10 cellular contexts compared by ENCODE assay signal in the genomic region with DNA sequence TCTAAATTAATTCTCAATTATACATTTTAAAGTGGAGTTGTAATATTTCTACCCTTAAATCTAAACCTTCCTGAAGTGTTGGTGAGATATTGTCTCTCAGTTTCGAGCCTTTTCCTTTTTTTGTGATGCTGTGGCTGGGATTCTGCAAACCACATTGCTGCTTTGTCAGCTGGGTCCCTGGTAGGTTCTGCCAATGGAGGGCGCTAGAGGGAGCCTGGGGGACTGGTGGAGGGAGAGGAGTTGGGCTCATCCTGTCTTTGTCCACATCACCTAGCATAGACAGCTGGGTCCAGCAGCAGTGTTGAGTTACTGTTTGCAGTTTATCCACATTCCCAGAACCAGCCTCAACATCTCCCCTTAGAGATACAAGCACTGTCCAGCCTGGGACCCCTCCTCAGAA. TPM values are rescaled to one million over a fixed set of nuclear protein-coding genes. Genes with fewer than 3 reads are reported as not detected.
DNase-seq lines count a peak whose midpoint lies in the region; ATAC-seq, FAIRE-seq and TF ChIP-seq lines count a peak whose summit lies in the region.
"Had no signal": no experiment of that assay in that cellular context is flagged by ENCODE, and none has a peak within 500 bp of the region (broad histone marks: within the 10 kb centered on the region; RNA-seq: fewer than 3 reads in every experiment).

No MANE protein-coding gene starts in this region.

- CTCF ChIA-PET in CD4-positive, alpha-beta memory T cell (lab: Charles Lee; ENCODE audit: partially characterized antibody) = interaction anchor here (1.3 to 3.1 kb wide), 4 partner anchors 10 to 116 kb away, joined by 5 to 20 read pairs (median 10); no protein-coding TSS in a partner anchor

- no peak for ATAC-seq in GM21367 (IDR thresholded peaks at IDR 0.05; ENCODE audit: unreplicated experiment)

- POLR2A ChIA-PET in CD4-positive, alpha-beta memory T cell (lab: Charles Lee; ENCODE audit: partially characterized antibody) = interaction anchor here (1.3 to 2.0 kb wide), 5 partner anchors 10 to 172 kb away, joined by 3 to 10 read pairs (median 4); no protein-coding TSS in a partner anchor

- peak overlapping the region in 2 of 7 donors; percentile 31 to 88 for H3K27ac Mint-ChIP-seq in CD4-positive, alpha-beta memory T cell

- H3K4me3 ChIP-seq in AG09309 (ENCODE audit: control insufficient read depth, low read depth, low read length) (no peak overlapping the region), GM06990 (replicated peaks; ENCODE audit: low read depth, low read length) (no peak overlapping the region), fibroblast of villous mesenchyme (ENCODE audit: low read depth, low read length) (no peak overlapping the region)
- no peak overlapping the region for H3K4me3 ChIP-seq in CD4-positive, alpha-beta memory T cell (ENCODE audit: low read length in 2 of 2)

- H3K27me3 Mint-ChIP-seq in CD4-positive, alpha-beta memory T cell = no peaks in the 10 kb centered on the region

- peaks cover 2 to 8% (median 3%) of the 10 kb centered on the region in 4 donors for H3K4me1 Mint-ChIP-seq in CD4-positive, alpha-beta memory T cell

- no peak for FAIRE-seq in RCC 7860 (lab: Jason Lieb, UNC)
- FAIRE-seq: GM18507 had no signal

- H3K27me3 ChIP-seq in GM06990 (replicated peaks; ENCODE audit: control insufficient read depth, insufficient read depth, low read length) = no peaks in the 10 kb centered on the region
- no peaks in the 10 kb centered on the region for H3K27me3 ChIP-seq in CD4-positive, alpha-beta memory T cell (ENCODE audit: insufficient read depth, low read length)

- intact Hi-C loops in CD4-positive, alpha-beta memory T cell (cut with micrococcal nuclease) = no loop called here

- no peaks in the 10 kb centered on the region for H3K4me1 ChIP-seq in CD4-positive, alpha-beta memory T cell (ENCODE audit: insufficient read depth, low read length)

- no peak overlapping the region for H3K27ac ChIP-seq in CD4-positive, alpha-beta memory T cell (ENCODE audit: low read depth, low read length)

- DNase-seq in AG09309 (ENCODE audit: low read depth) (no peak), GM06990 (ENCODE audit: extremely low read depth, insufficient read length) (no peak), RCC 7860 (ENCODE audit: low spot score) (peak; percentile 40), fibroblast of villous mesenchyme (ENCODE audit: low read depth) (no peak), AML-193 (lab: John Stamatoyannopoulos, UW) (no peak), hippocampal formation (lab: John Stamatoyannopoulos, UW) (no peak)
- DNase-seq in CD4-positive, alpha-beta memory T cell = no peak
- DNase-seq: NCI-H510A had no signal

- no peak overlapping the region for H3K4me3 Mint-ChIP-seq in CD4-positive, alpha-beta memory T cell

- H3K9me3 ChIP-seq in CD4-positive, alpha-beta memory T cell (ENCODE audit: control insufficient read depth in 1 of 2, low read length in 2 of 2) = no peaks in the 10 kb centered on the region

- H3K36me3 Mint-ChIP-seq in CD4-positive, alpha-beta memory T cell = peaks cover 4 to 8% of the 10 kb centered on the region in 2 donors

- no peaks in the 10 kb centered on the region for H3K9me3 Mint-ChIP-seq in CD4-positive, alpha-beta memory T cell

- H3K36me3 ChIP-seq in GM06990 (ENCODE audit: control insufficient read depth, insufficient read depth, low read length) = no peaks in the 10 kb centered on the region
- no peaks in the 10 kb centered on the region for H3K36me3 ChIP-seq in CD4-positive, alpha-beta memory T cell (ENCODE audit: insufficient read depth, low read length)

- TF ChIP-seq CTCF in AG09309 (IDR thresholded peaks at IDR 0.05; ENCODE audit: control insufficient read depth, insufficient read depth, low read depth, low read length, missing control alignments) = peak; percentile 53
- peak; percentile 37 for TF ChIP-seq CTCF in GM06990 (IDR thresholded peaks at IDR 0.05; ENCODE audit: insufficient read depth, low read length, poor library complexity, severe bottlenecking)
- peak; percentile 52 for TF ChIP-seq CTCF in fibroblast of villous mesenchyme (IDR thresholded peaks at IDR 0.05; ENCODE audit: insufficient read depth, low read depth, low read length)

RNA-seq across cellular contexts. Expression of gene TRAF6, which starts 41.0 kb away (rescaled TPM):
- 9.0 and 13.4 TPM in 2 replicates for total RNA-seq in fibroblast of villous mesenchyme
- total RNA-seq in CD4-positive, alpha-beta memory T cell = 10 to 100 TPM; 22.0 to 23.7 TPM
- 10 to 100 TPM; 10.3 to 12.2 TPM for polyA plus RNA-seq in CD4-positive, alpha-beta memory T cell
